In the genomic region with DNA sequence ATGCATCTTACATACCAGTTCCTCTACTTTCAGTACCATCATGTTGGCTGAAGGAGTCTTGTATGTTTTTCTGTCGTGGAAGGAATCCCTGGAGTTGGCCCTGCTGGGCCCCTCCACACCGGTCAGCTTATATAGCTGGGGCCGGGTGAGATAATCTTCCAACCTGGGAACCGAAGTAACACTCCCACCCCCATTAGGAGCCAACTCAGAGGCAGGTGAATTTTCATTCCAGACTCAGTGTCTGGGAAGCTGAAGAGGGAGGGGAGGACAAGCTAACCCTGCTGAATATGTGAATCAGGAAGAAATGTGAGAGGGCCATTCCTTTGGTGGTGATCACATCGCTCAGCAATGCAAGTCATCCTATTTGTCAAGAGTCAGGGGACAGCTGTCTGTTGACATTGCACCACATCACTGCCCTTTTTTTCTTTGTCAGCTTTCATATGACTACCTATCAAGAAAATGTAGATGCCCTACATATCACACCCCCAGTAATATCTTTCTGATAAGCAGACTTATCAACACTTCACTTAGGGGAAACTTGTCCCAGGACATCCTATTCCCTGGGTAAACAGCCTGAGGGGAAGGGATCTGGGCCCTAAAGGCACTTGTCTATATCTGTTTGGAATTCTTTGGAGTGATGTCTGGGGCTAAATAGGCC, we compare ENCODE assay signal across 11 cellular contexts. TPM values are rescaled to one million over a fixed set of nuclear protein-coding genes. Genes with fewer than 3 reads are reported as not detected.
DNase-seq lines count a peak whose midpoint lies in the region; TF ChIP-seq lines count a peak whose summit lies in the region.
"Had no signal": no experiment of that assay in that cellular context is flagged by ENCODE, and none has a peak within 500 bp of the region (broad histone marks: within the 10 kb centered on the region; RNA-seq: fewer than 3 reads in every experiment).

A gene (minus strand): TSS at position 102 of the 658 bp plus-strand sequence. CDS start 60 bp downstream, at position 42.

- H3K36me3 ChIP-seq in HUES48 (ENCODE audit: control insufficient read depth, insufficient read depth, low read length) = no peaks in the 10 kb centered on the region

- in situ Hi-C loops in ACHN (cut with HindIII; ENCODE audit: low pct_ligation_motif_present, low pct_unique_long_range_greater_than_20kb, low sequenced_read_pairs) = no loop called here

- H3K4me1 ChIP-seq in HUES48 (ENCODE audit: control insufficient read depth, insufficient read depth, low read length) = peaks cover 27% of the 10 kb centered on the region

- H3K27ac ChIP-seq in HUES48 (ENCODE audit: low read depth, low read length) = peak within 1 kb of the TSS; percentile 77

- H3K27me3 Mint-ChIP-seq in activated T-helper 2 cell treated with anti-CD3 and anti-CD28 coated beads, Interferon-gamma antibody, Interleukin-2, Interleukin-4, amounts not matched to agents 10 μg/mL and 5 μg/mL and 100 μg/mL, durations not matched to agents 14 hours and 24 hours and 36 hours (ENCODE audit: low read depth) = peaks cover 46% of the 10 kb centered on the region
- H3K27me3 Mint-ChIP-seq: stimulated activated naive CD8-positive, alpha-beta T cell treated with anti-CD3 and anti-CD28 coated beads, Interleukin-15, Interleukin-2, amounts not matched to agents 100 ng/mL and 50 ng/mL, for 24 hours had no signal

- no peak within 1 kb of the TSS for H3K4me3 ChIP-seq in HUES48 (ENCODE audit: low read depth, low read length)
- peak within 1 kb of the TSS; percentile 19 for H3K4me3 ChIP-seq in choroid plexus epithelial cell (ENCODE audit: low read depth, low read length)

- H3K4me3 Mint-ChIP-seq in activated T-helper 2 cell treated with anti-CD3 and anti-CD28 coated beads, Interferon-gamma antibody, Interleukin-2, Interleukin-4, amounts not matched to agents 10 μg/mL and 5 μg/mL and 100 μg/mL, durations not matched to agents 14 hours and 24 hours and 36 hours (ENCODE audit: low read depth) = no peak within 1 kb of the TSS
- H3K4me3 Mint-ChIP-seq: CD4-positive, CD25-positive, alpha-beta regulatory T cell; stimulated activated naive CD8-positive, alpha-beta T cell treated with anti-CD3 and anti-CD28 coated beads, Interleukin-15, Interleukin-2, amounts not matched to agents 100 ng/mL and 50 ng/mL, for 24 hours had no signal

- no peak for TF ChIP-seq CTCF in choroid plexus epithelial cell (conservative IDR thresholded peaks at IDR 0.05; ENCODE audit: low read depth, low read length)

- H3K27me3 ChIP-seq in HUES48 (ENCODE audit: control insufficient read depth, insufficient read depth, low read length) = peaks cover 99% of the 10 kb centered on the region

- H3K36me3 Mint-ChIP-seq in activated T-helper 2 cell treated with anti-CD3 and anti-CD28 coated beads, Interferon-gamma antibody, Interleukin-2, Interleukin-4, amounts not matched to agents 10 μg/mL and 5 μg/mL and 100 μg/mL, durations not matched to agents 14 hours and 24 hours and 36 hours (ENCODE audit: low read depth) = no peaks in the 10 kb centered on the region
- H3K36me3 Mint-ChIP-seq: CD4-positive, CD25-positive, alpha-beta regulatory T cell had no signal

- H3K4me1 Mint-ChIP-seq in activated T-helper 2 cell treated with anti-CD3 and anti-CD28 coated beads, Interferon-gamma antibody, Interleukin-2, Interleukin-4, amounts not matched to agents 10 μg/mL and 5 μg/mL and 100 μg/mL, durations not matched to agents 14 hours and 24 hours and 36 hours (ENCODE audit: low read depth) = no peaks in the 10 kb centered on the region
- H3K4me1 Mint-ChIP-seq: CD4-positive, CD25-positive, alpha-beta regulatory T cell had no signal

- no peak within 1 kb of the TSS for H3K27ac Mint-ChIP-seq in activated T-helper 2 cell treated with anti-CD3 and anti-CD28 coated beads, Interferon-gamma antibody, Interleukin-2, Interleukin-4, amounts not matched to agents 10 μg/mL and 5 μg/mL and 100 μg/mL, durations not matched to agents 14 hours and 24 hours and 36 hours
- H3K27ac Mint-ChIP-seq: CD4-positive, CD25-positive, alpha-beta regulatory T cell; stimulated activated naive CD8-positive, alpha-beta T cell treated with anti-CD3 and anti-CD28 coated beads, Interleukin-15, Interleukin-2, amounts not matched to agents 100 ng/mL and 50 ng/mL, for 24 hours had no signal

- DNase-seq in ACHN (peak; percentile 98), choroid plexus epithelial cell (ENCODE audit: low read depth) (peak; percentile 92), kidney glomerular epithelial cell (lab: John Stamatoyannopoulos, UW) (peak; percentile 96), NCI-H524 treated with DMSO at 0.1 percent for 48 hours (lab: John Stamatoyannopoulos, UW) (no peak)
- DNase-seq in activated T-helper 2 cell treated with anti-CD3 and anti-CD28 coated beads, Interferon-gamma antibody, Interleukin-2, Interleukin-4, amounts not matched to agents 10 μg/mL and 5 μg/mL and 100 μg/mL, durations not matched to agents 14 hours and 24 hours and 36 hours (ENCODE audit: low spot score) = no peak
- no peak for DNase-seq in stimulated activated naive CD4-positive, alpha-beta T cell treated with Interleukin-2 at 50 U/mL for 16 hours (lab: John Stamatoyannopoulos, UW)
- no peak for DNase-seq in activated T-cell treated with anti-CD3 and anti-CD28 coated beads, Interleukin-2, amount 50 U/mL, for 48 hours
- DNase-seq: CD4-positive, CD25-positive, alpha-beta regulatory T cell had no signal

- no peaks in the 10 kb centered on the region for H3K9me3 Mint-ChIP-seq in activated T-helper 2 cell treated with anti-CD3 and anti-CD28 coated beads, Interferon-gamma antibody, Interleukin-2, Interleukin-4, amounts not matched to agents 10 μg/mL and 5 μg/mL and 100 μg/mL, durations not matched to agents 14 hours and 24 hours and 36 hours
- H3K9me3 Mint-ChIP-seq: CD4-positive, CD25-positive, alpha-beta regulatory T cell; stimulated activated naive CD8-positive, alpha-beta T cell treated with anti-CD3 and anti-CD28 coated beads, Interleukin-15, Interleukin-2, amounts not matched to agents 100 ng/mL and 50 ng/mL, for 24 hours had no signal

- no peaks in the 10 kb centered on the region; the same call in 1 of the 2 replicates for H3K9me3 ChIP-seq in HUES48 (ENCODE audit: control insufficient read depth, insufficient read depth, low read length)

- intact Hi-C loops in activated T-helper 2 cell treated with anti-CD3 and anti-CD28 coated beads, Interferon-gamma antibody, Interleukin-2, Interleukin-4, amounts not matched to agents 10 μg/mL and 5 μg/mL and 100 μg/mL, durations not matched to agents 14 hours and 24 hours and 36 hours (cut with micrococcal nuclease) = no loop called here

- H3K9ac ChIP-seq in HUES48 (ENCODE audit: low read depth, low read length) = no peak within 1 kb of the TSS

RNA-seq across cellular contexts. Expression of the gene that starts here (rescaled TPM):
- total RNA-seq in activated T-helper 2 cell treated with anti-CD3 and anti-CD28 coated beads, Interferon-gamma antibody, Interleukin-2, Interleukin-4, amounts not matched to agents 10 μg/mL and 5 μg/mL and 100 μg/mL, durations not matched to agents 14 hours and 24 hours and 36 hours = not detected in 2 replicates
- total RNA-seq: CD4-positive, CD25-positive, alpha-beta regulatory T cell; T-helper 1 cell treated with Interleukin-12 subunit alpha and Interleukin-12 subunit beta and Interleukin-4 antibody, amounts not matched to agents 30 ng/mL and 1 ng/mL, for 36 hours had no signal

Comparison
In these comparisons a context has a peak if more than half of its experiments do, and no peak if none do; other contexts are left out.
1. DNase-seq: peak in ACHN (single experiment), choroid plexus epithelial cell (single experiment) and kidney glomerular epithelial cell (single experiment); none in NCI-H524 treated with DMSO at 0.1 percent for 48 hours (single experiment), activated T-helper 2 cell treated with anti-CD3 and anti-CD28 coated beads, Interferon-gamma antibody, Interleukin-2, Interleukin-4, amounts not matched to agents 10 μg/mL and 5 μg/mL and 100 μg/mL, durations not matched to agents 14 hours and 24 hours and 36 hours (single experiment), stimulated activated naive CD4-positive, alpha-beta T cell treated with Interleukin-2 at 50 U/mL for 16 hours (single experiment) and activated T-cell treated with anti-CD3 and anti-CD28 coated beads, Interleukin-2, amount 50 U/mL, for 48 hours (0 of 2).